ENCODE assay signal across 8 cellular contexts in the genomic region with DNA sequence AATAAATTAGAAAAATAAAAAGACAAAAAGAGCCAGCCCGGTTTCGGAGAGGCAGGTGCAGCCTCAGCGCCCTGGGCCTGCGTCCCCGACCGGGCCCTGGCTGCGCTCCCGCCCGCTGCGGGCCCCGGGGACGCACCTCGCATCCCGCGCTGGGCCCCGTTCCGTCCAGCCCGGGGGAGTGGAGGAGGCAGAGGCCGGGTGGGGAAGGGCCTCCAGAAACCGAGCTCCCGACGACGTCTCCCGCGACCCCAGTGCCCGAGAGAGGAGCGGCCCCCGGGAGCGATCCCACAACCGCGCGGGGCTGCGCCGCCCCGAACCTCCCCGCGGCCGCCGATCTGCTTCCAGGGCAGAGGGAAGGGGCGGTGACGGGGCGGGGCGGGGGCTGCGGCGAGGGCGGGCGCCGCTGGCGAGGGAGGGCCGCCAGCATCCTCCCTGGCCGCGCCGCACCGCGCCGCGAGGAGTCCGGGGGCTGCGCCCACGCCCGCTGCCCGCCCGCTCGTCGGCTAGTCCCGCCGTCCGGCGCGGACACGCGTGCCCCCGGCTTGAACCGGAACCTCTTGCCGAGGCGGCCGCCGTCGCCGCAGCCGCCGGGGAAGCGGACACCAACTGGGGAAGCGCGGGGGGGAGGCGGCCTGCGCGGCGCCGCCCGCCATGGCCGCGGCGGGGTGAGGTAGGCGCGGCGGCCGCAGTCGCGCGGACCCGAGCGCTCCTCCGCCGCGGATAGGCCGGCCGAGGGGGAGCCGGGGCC. TPM values are rescaled to one million over a fixed set of nuclear protein-coding genes. Genes with fewer than 3 reads are reported as not detected.
DNase-seq lines count a peak whose midpoint lies in the region; ATAC-seq and TF ChIP-seq lines count a peak whose summit lies in the region.

A gene (plus strand): TSS at position 426 of the 748 bp plus-strand sequence. CDS start 545 bp downstream, outside the sequence.

- H3K27me3 Mint-ChIP-seq in activated T-cell treated with anti-CD3 and anti-CD28 coated beads, Interleukin-2, amount 50 U/mL, for 24 hours = no peaks in the 10 kb centered on the region

- H3K4me3 Mint-ChIP-seq in activated T-cell treated with anti-CD3 and anti-CD28 coated beads, Interleukin-2, amount 50 U/mL, for 24 hours = peak within 1 kb of the TSS; percentile 90

- H3K27me3 ChIP-seq in OCI-LY3 (ENCODE audit: low read depth, low read length) = peaks cover 9% of the 10 kb centered on the region

- H3K79me2 ChIP-seq in OCI-LY3 (ENCODE audit: low read length) = peaks cover 51% of the 10 kb centered on the region

- peaks cover 41% of the 10 kb centered on the region for H4K20me1 ChIP-seq in OCI-LY3 (ENCODE audit: insufficient read depth, low read length)

- peak; percentile 51 for ATAC-seq in HG03342 (IDR thresholded peaks at IDR 0.05; ENCODE audit: unreplicated experiment)
- ATAC-seq in esophagus mucosa = peak; percentile 81

- peak; percentile 77 for TF ChIP-seq POLR2A in GM19099 (IDR thresholded peaks at IDR 0.05; ENCODE audit: extremely low read depth, insufficient read length, low read depth)

- peaks cover 2% of the 10 kb centered on the region for H3K9me3 Mint-ChIP-seq in activated T-cell treated with anti-CD3 and anti-CD28 coated beads, Interleukin-2, amount 50 U/mL, for 24 hours

- no peak within 1 kb of the TSS for H3K27ac ChIP-seq in OCI-LY3 (ENCODE audit: low read length)

- H3K4me2 ChIP-seq in OCI-LY3 (ENCODE audit: low read length) = peak within 1 kb of the TSS; percentile 96

- H3K4me1 ChIP-seq in OCI-LY3 (ENCODE audit: low read length) = peaks cover 42% of the 10 kb centered on the region

- DNase-seq in Ammon's horn (ENCODE audit: low spot score) (peak; percentile 73), myocyte (ENCODE audit: low read depth) (peak; percentile 75)
- peak; percentile 87 for DNase-seq in activated T-cell treated with anti-CD3 and anti-CD28 coated beads, Interleukin-2, amount 50 U/mL, for 24 hours
- DNase-seq in stimulated activated CD8-positive, alpha-beta memory T cell treated with anti-CD3 and anti-CD28 coated beads, Interleukin-7, amount 100 ng/mL, for 4 hours (ENCODE audit: low read depth in 2 of 2) = peak; percentile 52 to 78

- peak within 1 kb of the TSS; percentile 76 for H3K9ac ChIP-seq in OCI-LY3 (ENCODE audit: low read length)

- H3K36me3 ChIP-seq in OCI-LY3 (replicated peaks; ENCODE audit: low read depth, low read length) = no peaks in the 10 kb centered on the region

- peaks cover 39% of the 10 kb centered on the region for H3K36me3 Mint-ChIP-seq in activated T-cell treated with anti-CD3 and anti-CD28 coated beads, Interleukin-2, amount 50 U/mL, for 24 hours (ENCODE audit: low read depth)

- no peak within 1 kb of the TSS for H2AFZ ChIP-seq in OCI-LY3 (ENCODE audit: low read depth, low read length)

- peaks cover 72% of the 10 kb centered on the region for H3K4me1 Mint-ChIP-seq in activated T-cell treated with anti-CD3 and anti-CD28 coated beads, Interleukin-2, amount 50 U/mL, for 24 hours (ENCODE audit: low read depth)

- H3K9me3 ChIP-seq in OCI-LY3 (ENCODE audit: insufficient read depth, low read length) = no peaks in the 10 kb centered on the region

- peak within 1 kb of the TSS; percentile 91 for H3K27ac Mint-ChIP-seq in activated T-cell treated with anti-CD3 and anti-CD28 coated beads, Interleukin-2, amount 50 U/mL, for 24 hours

- peak within 1 kb of the TSS; percentile 97 for H3K4me3 ChIP-seq in OCI-LY3 (ENCODE audit: low read length)

- no peak for TF ChIP-seq CTCF in OCI-LY3 (IDR thresholded peaks at IDR 0.05; ENCODE audit: low read depth, low read length)

RNA-seq across cellular contexts. Expression of the gene that starts here (rescaled TPM):
- 44.8 TPM for total RNA-seq in esophagus mucosa
- 99.7 and 125 TPM in 2 replicates for total RNA-seq in myocyte
- 281 TPM for polyA plus RNA-seq in myocyte (2012)
